Comparison of ENCODE assay signal across 11 cellular contexts in the genomic region with DNA sequence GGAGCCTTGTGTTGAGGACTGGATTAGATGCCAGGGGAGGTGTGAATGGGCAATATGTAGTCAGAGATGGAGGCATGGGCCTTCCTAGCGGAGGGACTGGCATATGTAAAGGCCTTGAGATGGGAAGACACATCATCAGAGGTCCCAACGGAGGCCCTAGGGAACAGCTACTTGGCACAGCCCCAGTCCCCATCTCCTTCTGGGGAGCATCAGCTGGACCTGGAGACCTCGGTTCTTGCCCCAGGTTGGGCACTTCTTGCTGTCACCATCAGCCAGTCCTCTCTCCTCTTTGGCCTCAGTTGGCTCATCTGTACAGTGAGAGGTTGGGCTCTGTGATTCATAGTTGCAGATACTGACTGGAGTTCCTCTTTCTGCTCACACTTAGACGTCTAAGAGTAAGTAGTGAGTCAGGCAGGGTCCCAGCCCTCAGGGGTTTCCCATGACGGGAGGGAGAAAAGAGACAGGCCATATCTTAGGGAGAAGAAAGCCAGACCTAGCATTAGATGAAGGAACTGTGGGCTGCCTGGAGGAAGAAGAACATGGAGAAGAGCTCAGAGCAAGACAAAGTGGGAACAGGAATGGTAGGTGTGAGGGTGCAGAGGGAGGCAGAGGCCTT. TPM values are rescaled to one million over a fixed set of nuclear protein-coding genes. Genes with fewer than 3 reads are reported as not detected.
DNase-seq lines count a peak whose midpoint lies in the region; ATAC-seq and TF ChIP-seq lines count a peak whose summit lies in the region.
"Had no signal": no experiment of that assay in that cellular context is flagged by ENCODE, and none has a peak within 500 bp of the region (broad histone marks: within the 10 kb centered on the region; RNA-seq: fewer than 3 reads in every experiment).

No MANE protein-coding gene starts in this region.

- H3K9me3 Mint-ChIP-seq in activated naive CD8-positive, alpha-beta T cell (ENCODE audit: low read depth): no peaks in the 10 kb centered on the region

- DNase-seq in GM06990 (ENCODE audit: extremely low read depth, insufficient read length): peak; percentile 50
- peak; percentile 55 for DNase-seq in KBM-7
- no peak for DNase-seq in lower lobe of right lung
- DNase-seq in central memory CD4-positive, alpha-beta T cell: no peak
- DNase-seq: activated CD8-positive, alpha-beta memory T cell treated with anti-CD3 and anti-CD28 coated beads, Interleukin-2, amount 10 ng/mL, durations not matched to agents 7 days and 5 days; stomach had no signal

- in situ Hi-C loops in KBM-7 (cut with MboI; ENCODE audit: low pct_unique_long_range_greater_than_20kb, low sequenced_read_pairs): no loop called here

- no peaks in the 10 kb centered on the region for H3K36me3 Mint-ChIP-seq in activated naive CD8-positive, alpha-beta T cell
- H3K36me3 Mint-ChIP-seq: activated CD8-positive, alpha-beta memory T cell treated with anti-CD3 and anti-CD28 coated beads, Interleukin-2, amount 10 ng/mL, durations not matched to agents 7 days and 5 days had no signal

- H3K4me1 ChIP-seq in lower lobe of right lung: peaks cover 61% of the 10 kb centered on the region

- TF ChIP-seq CTCF in GM06990 (IDR thresholded peaks at IDR 0.05; ENCODE audit: insufficient read depth, low read length, poor library complexity, severe bottlenecking) (no peak), lower lobe of right lung (IDR thresholded peaks at IDR 0.05) (no peak)

- H3K27me3 ChIP-seq in GM06990 (replicated peaks; ENCODE audit: control insufficient read depth, insufficient read depth, low read length): no peaks in the 10 kb centered on the region
- no peaks in the 10 kb centered on the region for H3K27me3 ChIP-seq in lower lobe of right lung (ENCODE audit: low read depth)
- H3K27me3 ChIP-seq: pancreas had no signal

- H3K36me3 ChIP-seq in GM06990 (ENCODE audit: control insufficient read depth, insufficient read depth, low read length) (peaks cover under 1% of the 10 kb centered on the region), lower lobe of right lung (no peaks in the 10 kb centered on the region)
- H3K36me3 ChIP-seq: pancreas, stomach had no signal

- H3K4me3 Mint-ChIP-seq in activated naive CD8-positive, alpha-beta T cell: peak overlapping the region; percentile 30
- H3K4me3 Mint-ChIP-seq: activated CD8-positive, alpha-beta memory T cell treated with anti-CD3 and anti-CD28 coated beads, Interleukin-2, amount 10 ng/mL, durations not matched to agents 7 days and 5 days had no signal

- no peak overlapping the region for H3K27ac ChIP-seq in lower lobe of right lung
- H3K27ac ChIP-seq: pancreas had no signal

- ATAC-seq in lower lobe of right lung (peak; percentile 19 to 29), GM21447 (IDR thresholded peaks at IDR 0.05; ENCODE audit: unreplicated experiment) (no peak), HG03108 (IDR thresholded peaks at IDR 0.05; ENCODE audit: unreplicated experiment) (no peak), HG02678 (IDR thresholded peaks at IDR 0.05; ENCODE audit: unreplicated experiment) (no peak)
- ATAC-seq: activated CD8-positive, alpha-beta memory T cell treated with anti-CD3 and anti-CD28 coated beads, Interleukin-2, amount 10 ng/mL, durations not matched to agents 7 days and 5 days; pancreas had no signal

- H3K4me3 ChIP-seq in GM06990 (replicated peaks; ENCODE audit: low read depth, low read length): no peak overlapping the region; the same call in 1 of the 2 replicates
- no peak overlapping the region for H3K4me3 ChIP-seq in lower lobe of right lung
- H3K4me3 ChIP-seq: pancreas, stomach had no signal

- H3K27ac Mint-ChIP-seq in activated naive CD8-positive, alpha-beta T cell: peak overlapping the region; percentile 79
- H3K27ac Mint-ChIP-seq: activated CD8-positive, alpha-beta memory T cell treated with anti-CD3 and anti-CD28 coated beads, Interleukin-2, amount 10 ng/mL, durations not matched to agents 7 days and 5 days had no signal

- H3K4me1 Mint-ChIP-seq in activated naive CD8-positive, alpha-beta T cell (ENCODE audit: low read depth): peaks cover 37% of the 10 kb centered on the region

- no peaks in the 10 kb centered on the region for H3K9me3 ChIP-seq in lower lobe of right lung
- H3K9me3 ChIP-seq: pancreas, stomach had no signal

- intact Hi-C loops in lower lobe of right lung (cut with DNase I): no loop called here

- no peaks in the 10 kb centered on the region for H3K27me3 Mint-ChIP-seq in activated naive CD8-positive, alpha-beta T cell
- H3K27me3 Mint-ChIP-seq: activated CD8-positive, alpha-beta memory T cell treated with anti-CD3 and anti-CD28 coated beads, Interleukin-2, amount 10 ng/mL, durations not matched to agents 7 days and 5 days had no signal

RNA-seq across cellular contexts. Expression of a gene that starts 3.4 kb away (rescaled TPM):
- 34.7 TPM for total RNA-seq in lower lobe of right lung

RNA-seq across cellular contexts. Expression of a gene that starts 22.8 kb away (rescaled TPM):
- total RNA-seq in lower lobe of right lung: 9.7 TPM

RNA-seq across cellular contexts. Expression of a gene that starts 22.9 kb away (rescaled TPM):
- total RNA-seq in lower lobe of right lung: 2.1 TPM

RNA-seq across cellular contexts. Expression of a gene that starts 47.6 kb away (rescaled TPM):
- total RNA-seq in lower lobe of right lung: 68.9 TPM

RNA-seq across cellular contexts. Expression of a gene that starts 54.8 kb away (rescaled TPM):
- total RNA-seq in lower lobe of right lung: 63.2 TPM

Comparison
In these comparisons a context has a peak if more than half of its experiments do, and no peak if none do; other contexts are left out.
1. DNase-seq: peak in GM06990 (single experiment) and KBM-7 (single experiment); none in lower lobe of right lung (single experiment) and central memory CD4-positive, alpha-beta T cell (single experiment).
2. ATAC-seq: peak in lower lobe of right lung (2 of 2); none in GM21447 (single experiment), HG03108 (single experiment) and HG02678 (single experiment).